In genomic region chr14:35826952-35827416, GRCh38 we compare ENCODE assay signal across 8 cellular contexts. TPM values are rescaled to one million over a fixed set of nuclear protein-coding genes. Genes with fewer than 3 reads are reported as not detected.
A peak's percentile ranks its signal among the peaks of the same experiment; 100 is the strongest.
DNase-seq lines count a peak whose midpoint lies in the region; TF ChIP-seq lines count a peak whose summit lies in the region.

No MANE protein-coding gene starts in this region.

- H3K4me2 ChIP-seq in Karpas-422 (ENCODE audit: low read depth, low read length, poor library complexity, severe bottlenecking) (peak overlapping the region; percentile 87), neural cell (ENCODE audit: low read length) (peak overlapping the region; percentile 46)

- H3K9ac ChIP-seq in Karpas-422 (ENCODE audit: low read length) (peak overlapping the region; percentile 97), duodenal mucosa (ENCODE audit: low read depth in 1 of 2, low read length in 2 of 2) (peak overlapping the region; percentile 92 to 99), neural cell (ENCODE audit: low read length) (peak overlapping the region; percentile 89)

- H3K9me2 ChIP-seq in Karpas-422 (replicated peaks; ENCODE audit: insufficient read depth, low read length): no peaks in the 10 kb centered on the region
- H3K9me2 ChIP-seq in neural cell (ENCODE audit: insufficient read depth, low read length): no peaks in the 10 kb centered on the region

- TF ChIP-seq EP300 in neural cell (conservative IDR thresholded peaks at IDR 0.05; ENCODE audit: poor library complexity, severe bottlenecking): no peak

- H3K4me3 ChIP-seq in Karpas-422 (ENCODE audit: low read length) (peak overlapping the region; percentile 86), duodenal mucosa (ENCODE audit: low read depth in 1 of 2, low read length in 2 of 2) (peak overlapping the region; percentile 82 to 99), neural cell (ENCODE audit: low read length) (peak overlapping the region; percentile 99)

- TF ChIP-seq CTCF in C4-2B (conservative IDR thresholded peaks at IDR 0.05): no peak
- no peak for TF ChIP-seq CTCF in neural cell (IDR thresholded peaks at IDR 0.05; ENCODE audit: poor library complexity, severe bottlenecking)

- H3K27me3 ChIP-seq in Karpas-422 (ENCODE audit: low read length) (no peaks in the 10 kb centered on the region), duodenal mucosa (ENCODE audit: control insufficient read depth in 1 of 2, insufficient read depth in 2 of 2, low read length in 2 of 2) (no peaks in the 10 kb centered on the region), neural cell (ENCODE audit: insufficient read depth, low read depth, low read length) (no peaks in the 10 kb centered on the region)

- H4K20me1 ChIP-seq in Karpas-422 (ENCODE audit: insufficient read depth, low read depth, low read length) (no peaks in the 10 kb centered on the region; the same call in 1 of the 2 replicates), neural cell (ENCODE audit: insufficient read depth) (no peaks in the 10 kb centered on the region)

- no peaks in the 10 kb centered on the region for H3F3A ChIP-seq in neural cell (ENCODE audit: insufficient read depth, low read length, poor library complexity, severe bottlenecking)

- H3K27ac ChIP-seq in C4-2B (peak overlapping the region; percentile 85), Karpas-422 (ENCODE audit: low read length) (peak overlapping the region; percentile 8; the same call in 1 of the 2 replicates), duodenal mucosa (ENCODE audit: low read depth, low read length) (no peak overlapping the region), neural cell (ENCODE audit: low read length) (no peak overlapping the region)

- DNase-seq in Karpas-422 (no peak), NCI-H82 treated with DMSO at 0.1 percent for 48 hours (lab: John Stamatoyannopoulos, UW; ENCODE audit: unreplicated experiment) (no peak), NCI-H446 treated with DMSO at 0.1 percent for 48 hours (lab: John Stamatoyannopoulos, UW) (no peak), NCI-H1417 (lab: John Stamatoyannopoulos, UW) (no peak), NCI-H226 (no peak)

- H3K4me1 ChIP-seq in Karpas-422 (ENCODE audit: low read length) (peaks cover 31% of the 10 kb centered on the region), duodenal mucosa (ENCODE audit: control insufficient read depth in 1 of 2, insufficient read depth in 2 of 2, low read length in 2 of 2) (peaks cover 0 to 6% of the 10 kb centered on the region in 2 donors)

- peaks cover 56% of the 10 kb centered on the region for H3K79me2 ChIP-seq in Karpas-422 (ENCODE audit: low read length)
- H3K79me2 ChIP-seq in neural cell (replicated peaks; ENCODE audit: insufficient read depth, low read length): peaks cover 7% of the 10 kb centered on the region

- no peak for TF ChIP-seq RAD21 in neural cell (conservative IDR thresholded peaks at IDR 0.05)

- H3K36me3 ChIP-seq in Karpas-422 (ENCODE audit: insufficient read depth, low read length): peaks cover 17% of the 10 kb centered on the region; the same call in 1 of the 2 replicates
- H3K36me3 ChIP-seq in duodenal mucosa (ENCODE audit: control insufficient read depth in 1 of 2, insufficient read depth in 2 of 2, low read length in 2 of 2): no peaks in the 10 kb centered on the region
- no peaks in the 10 kb centered on the region for H3K36me3 ChIP-seq in neural cell (ENCODE audit: insufficient read depth, low read length)

- H3K9me3 ChIP-seq in Karpas-422 (ENCODE audit: low read length) (no peaks in the 10 kb centered on the region), duodenal mucosa (ENCODE audit: control insufficient read depth in 1 of 2, low read length in 2 of 2) (no peaks in the 10 kb centered on the region), neural cell (ENCODE audit: low read length) (no peaks in the 10 kb centered on the region)

- H2AFZ ChIP-seq in Karpas-422 (ENCODE audit: low read length): peak overlapping the region; percentile 24; the same call in 1 of the 2 replicates
- peak overlapping the region; percentile 91 for H2AFZ ChIP-seq in neural cell (ENCODE audit: low read depth, low read length)

TF ChIP-seq in neural cell, 6 proteins besides CTCF, POLR2A, EP300 and RAD21:
- TF ChIP-seq POLR2AphosphoS5 (IDR thresholded peaks at IDR 0.05) (no peak), MXI1 (conservative IDR thresholded peaks at IDR 0.05; ENCODE audit: poor library complexity, severe bottlenecking) (no peak), EZH2 (IDR thresholded peaks at IDR 0.05; ENCODE audit: borderline replicate concordance, insufficient read depth, low read length, poor library complexity, severe bottlenecking) (no peak), SMC3 (conservative IDR thresholded peaks at IDR 0.05; ENCODE audit: poor library complexity) (no peak), TAF1 (IDR thresholded peaks at IDR 0.05; ENCODE audit: low read depth) (no peak), REST (IDR thresholded peaks at IDR 0.05; ENCODE audit: borderline replicate concordance) (no peak)

RNA-seq across cellular contexts. Expression of gene BRMS1L, which starts 0.8 kb away (rescaled TPM):
- total RNA-seq in Karpas-422 (2014; rRNA removed; shearing (Covaris generic); ENCODE audit: low replicate concordance): 22.7 and 24.2 TPM in 2 replicates
- 29.7 and 30.8 TPM in 2 replicates for polyA plus RNA-seq in neural cell
- polyA minus RNA-seq in neural cell: 24.8 and 28.7 TPM in 2 replicates

RNA-seq across cellular contexts. Expression of gene RALGAPA1, which starts 17.9 kb away (rescaled TPM):
- total RNA-seq in Karpas-422 (2014; rRNA removed; shearing (Covaris generic); ENCODE audit: low replicate concordance): 54.3 and 138 TPM in 2 replicates
- 65.0 and 73.3 TPM in 2 replicates for polyA plus RNA-seq in neural cell
- 223 and 229 TPM in 2 replicates for polyA minus RNA-seq in neural cell

Comparison
In these comparisons a context has a peak if more than half of its experiments do, and no peak if none do; other contexts are left out.
1. H3K27ac ChIP-seq: peak in C4-2B (single experiment) and Karpas-422 (single experiment); none in duodenal mucosa (single experiment) and neural cell (single experiment).
2. Peak in every context shown above with its lines, with median percentiles within 50 percentile points of each other: H3K4me3 ChIP-seq and H3K9ac ChIP-seq.